ENCODE assay signal across 16 cellular contexts in genomic region chr2:69474688-69475087, GRCh38. TPM values are rescaled to one million over a fixed set of nuclear protein-coding genes. Genes with fewer than 3 reads are reported as not detected.
A peak's percentile ranks its signal among the peaks of the same experiment; 100 is the strongest.
DNase-seq lines count a peak whose midpoint lies in the region; ATAC-seq lines count a peak whose summit lies in the region.
"Had no signal": no experiment of that assay in that cellular context is flagged by ENCODE, and none has a peak within 500 bp of the region (broad histone marks: within the 10 kb centered on the region; RNA-seq: fewer than 3 reads in every experiment).

No MANE protein-coding gene starts in this region.

- no peaks in the 10 kb centered on the region for H3K9me3 Mint-ChIP-seq in activated naive CD8-positive, alpha-beta T cell (ENCODE audit: low read depth)
- H3K9me3 Mint-ChIP-seq in activated naive CD8-positive, alpha-beta T cell treated with anti-CD3 and anti-CD28 coated beads for 36 hours: no peaks in the 10 kb centered on the region
- no peaks in the 10 kb centered on the region for H3K9me3 Mint-ChIP-seq in CD4-positive, CD25-positive, alpha-beta regulatory T cell
- H3K9me3 Mint-ChIP-seq in central memory CD8-positive, alpha-beta T cell: no peaks in the 10 kb centered on the region
- H3K9me3 Mint-ChIP-seq: GM23338, IgD-negative memory B cell had no signal

- no peak for ATAC-seq in CD4-positive, CD25-positive, alpha-beta regulatory T cell (ENCODE audit: low read depth in 2 of 2)
- ATAC-seq in central memory CD8-positive, alpha-beta T cell (replicated peaks; ENCODE audit: extremely low read depth, poor library complexity, severe bottlenecking): no peak
- ATAC-seq: GM23338 had no signal

- no peaks in the 10 kb centered on the region for H3K27me3 ChIP-seq in CD4-positive, CD25-positive, alpha-beta regulatory T cell (ENCODE audit: control insufficient read depth, insufficient read depth, low read length)
- H3K27me3 ChIP-seq: BE2C had no signal

- no peaks in the 10 kb centered on the region for H3K27me3 Mint-ChIP-seq in activated naive CD8-positive, alpha-beta T cell
- H3K27me3 Mint-ChIP-seq in activated naive CD8-positive, alpha-beta T cell treated with anti-CD3 and anti-CD28 coated beads for 36 hours: no peaks in the 10 kb centered on the region
- no peaks in the 10 kb centered on the region for H3K27me3 Mint-ChIP-seq in CD4-positive, CD25-positive, alpha-beta regulatory T cell
- no peaks in the 10 kb centered on the region for H3K27me3 Mint-ChIP-seq in central memory CD8-positive, alpha-beta T cell
- H3K27me3 Mint-ChIP-seq: CD4-positive, alpha-beta memory T cell had no signal

- H3K27ac ChIP-seq in CD4-positive, CD25-positive, alpha-beta regulatory T cell (ENCODE audit: insufficient read depth, low read length, poor library complexity, severe bottlenecking): no peak overlapping the region

- H3K27ac Mint-ChIP-seq in activated naive CD8-positive, alpha-beta T cell: peak overlapping the region; percentile 58
- no peak overlapping the region for H3K27ac Mint-ChIP-seq in activated naive CD8-positive, alpha-beta T cell treated with anti-CD3 and anti-CD28 coated beads for 36 hours
- H3K27ac Mint-ChIP-seq in CD4-positive, CD25-positive, alpha-beta regulatory T cell: peak overlapping the region in 2 of 3 donors; percentile 19 to 63
- H3K27ac Mint-ChIP-seq in central memory CD8-positive, alpha-beta T cell (ENCODE audit: low read depth): peak overlapping the region; percentile 78
- H3K27ac Mint-ChIP-seq: GM23338, IgD-negative memory B cell had no signal

- H3K4me1 ChIP-seq in CD4-positive, CD25-positive, alpha-beta regulatory T cell (ENCODE audit: control insufficient read depth, insufficient read depth, low read length, poor library complexity, severe bottlenecking): peaks cover 12% of the 10 kb centered on the region
- H3K4me1 ChIP-seq: BE2C had no signal

- peaks cover 60% of the 10 kb centered on the region for H3K36me3 ChIP-seq in CD4-positive, CD25-positive, alpha-beta regulatory T cell (ENCODE audit: control insufficient read depth, insufficient read depth, low read length)
- H3K36me3 ChIP-seq: BE2C had no signal

- H3K36me3 Mint-ChIP-seq in activated naive CD8-positive, alpha-beta T cell: peaks cover 15% of the 10 kb centered on the region
- peaks cover 26% of the 10 kb centered on the region for H3K36me3 Mint-ChIP-seq in activated naive CD8-positive, alpha-beta T cell treated with anti-CD3 and anti-CD28 coated beads for 36 hours
- H3K36me3 Mint-ChIP-seq in CD4-positive, CD25-positive, alpha-beta regulatory T cell: peaks cover 37% of the 10 kb centered on the region
- peaks cover 24% of the 10 kb centered on the region for H3K36me3 Mint-ChIP-seq in central memory CD8-positive, alpha-beta T cell (ENCODE audit: insufficient read depth)
- H3K36me3 Mint-ChIP-seq: IgD-negative memory B cell had no signal

- DNase-seq in activated naive CD8-positive, alpha-beta T cell treated with anti-CD3 and anti-CD28 coated beads for 36 hours: no peak
- no peak for DNase-seq in CD4-positive, CD25-positive, alpha-beta regulatory T cell
- no peak for DNase-seq in central memory CD8-positive, alpha-beta T cell (ENCODE audit: low spot score in 2 of 2)
- DNase-seq in kidney tubule cell (ENCODE audit: low spot score) (no peak), globus pallidus (ENCODE audit: low spot score) (no peak)
- DNase-seq: ACHN; BE2C; C1 segment of cervical spinal cord; Calu3; CD4-positive, alpha-beta memory T cell; DMS79 treated with DMSO at 0.1 percent for 48 hours; GF-D8; HCEC 1CT had no signal

- H3K4me1 Mint-ChIP-seq in activated naive CD8-positive, alpha-beta T cell (ENCODE audit: low read depth): peaks cover 40% of the 10 kb centered on the region
- H3K4me1 Mint-ChIP-seq in activated naive CD8-positive, alpha-beta T cell treated with anti-CD3 and anti-CD28 coated beads for 36 hours: peaks cover 41% of the 10 kb centered on the region
- peaks cover 26 to 42% (median 36%) of the 10 kb centered on the region in 4 donors for H3K4me1 Mint-ChIP-seq in CD4-positive, CD25-positive, alpha-beta regulatory T cell
- peaks cover 33% of the 10 kb centered on the region for H3K4me1 Mint-ChIP-seq in central memory CD8-positive, alpha-beta T cell

- H3K4me3 Mint-ChIP-seq in activated naive CD8-positive, alpha-beta T cell: no peak overlapping the region
- no peak overlapping the region for H3K4me3 Mint-ChIP-seq in activated naive CD8-positive, alpha-beta T cell treated with anti-CD3 and anti-CD28 coated beads for 36 hours
- H3K4me3 Mint-ChIP-seq in CD4-positive, CD25-positive, alpha-beta regulatory T cell: no peak overlapping the region
- H3K4me3 Mint-ChIP-seq in central memory CD8-positive, alpha-beta T cell: no peak overlapping the region
- H3K4me3 Mint-ChIP-seq: GM23338, IgD-negative memory B cell had no signal

- H3K4me3 ChIP-seq in CD4-positive, CD25-positive, alpha-beta regulatory T cell (ENCODE audit: low read depth, low read length): no peak overlapping the region
- H3K4me3 ChIP-seq: GM23338 had no signal

- no peaks in the 10 kb centered on the region for H3K9me3 ChIP-seq in CD4-positive, CD25-positive, alpha-beta regulatory T cell (ENCODE audit: control insufficient read depth in 2 of 2, low read length in 2 of 2)
- H3K9me3 ChIP-seq: BE2C had no signal

RNA-seq across cellular contexts. Expression of gene NFU1, which starts 37.5 kb away (rescaled TPM):
- total RNA-seq in activated naive CD8-positive, alpha-beta T cell treated with anti-CD3 and anti-CD28 coated beads for 36 hours: 10 to 100 TPM; 47.4 to 50.9 TPM
- total RNA-seq in CD4-positive, CD25-positive, alpha-beta regulatory T cell: 21.3 TPM
- 10 to 100 TPM; 71.7 to 99.3 (median 79.1) TPM for polyA plus RNA-seq in CD4-positive, CD25-positive, alpha-beta regulatory T cell
